11 cellular contexts compared by ENCODE assay signal in genomic region chr7:92425311-92425947, GRCh38. TPM values are rescaled to one million over a fixed set of nuclear protein-coding genes. Genes with fewer than 3 reads are reported as not detected.
DNase-seq lines count a peak whose midpoint lies in the region; ATAC-seq and TF ChIP-seq lines count a peak whose summit lies in the region.
"Had no signal": no experiment of that assay in that cellular context is flagged by ENCODE, and none has a peak within 500 bp of the region (broad histone marks: within the 10 kb centered on the region; RNA-seq: fewer than 3 reads in every experiment).

No MANE protein-coding gene starts in this region.

- peaks cover 15% of the 10 kb centered on the region for H3K4me1 Mint-ChIP-seq in stimulated activated effector memory CD8-positive, alpha-beta T cell treated with anti-CD3 and anti-CD28 coated beads, Interleukin-12 subunit alpha, Interleukin-12 subunit beta, amount 100 ng/mL, for 72 hours
- H3K4me1 Mint-ChIP-seq in progenitor cell of endocrine pancreas (ENCODE audit: low read depth), result peaks cover 10% of the 10 kb centered on the region

- no peaks in the 10 kb centered on the region for H3K27me3 ChIP-seq in body of pancreas
- H3K27me3 ChIP-seq: adrenal gland had no signal

- TF ChIP-seq CTCF in body of pancreas (IDR thresholded peaks at IDR 0.05) (peak in 1 of 7 experiments; percentile 10), progenitor cell of endocrine pancreas (IDR thresholded peaks at IDR 0.05; ENCODE audit: unreplicated experiment) (no peak)

- WGBS in body of pancreas, 2 donors, result 35 to 40% methylated on average over 20 of the region's 20 CpGs

- no peak for TF ChIP-seq POLR2A in body of pancreas (IDR thresholded peaks at IDR 0.05)

- no peak for ATAC-seq in body of pancreas
- no peak for ATAC-seq in stimulated activated effector memory CD8-positive, alpha-beta T cell treated with anti-CD3 and anti-CD28 coated beads, Interleukin-12 subunit alpha, Interleukin-12 subunit beta, amount 100 ng/mL, for 72 hours
- ATAC-seq in GM18511 (IDR thresholded peaks at IDR 0.05; ENCODE audit: unreplicated experiment), result no peak
- ATAC-seq in HG02588 (IDR thresholded peaks at IDR 0.05; ENCODE audit: unreplicated experiment), result no peak

- H3K36me3 ChIP-seq in body of pancreas (replicated peaks in 1 of 2; ENCODE audit: insufficient read depth in 1 of 2, low read depth in 2 of 2), result no peaks in the 10 kb centered on the region
- H3K36me3 ChIP-seq: adrenal gland, tibial artery had no signal

- peak; percentile 20 for DNase-seq in activated CD8-positive, alpha-beta memory T cell treated with anti-CD3 and anti-CD28 coated beads, Interleukin-2, amount 50 U/mL, for 4 hours
- DNase-seq in activated CD8-positive, alpha-beta memory T cell treated with anti-CD3 and anti-CD28 coated beads for 24 hours, result no peak
- DNase-seq in NOMO-1 treated with DMSO at 0.1 percent for 48 hours (lab: John Stamatoyannopoulos, UW; ENCODE audit: unreplicated experiment), result peak; percentile 76
- DNase-seq in body of pancreas, result peak; percentile 26 to 62 (median 36)
- no peak for DNase-seq in stimulated activated effector memory CD8-positive, alpha-beta T cell treated with anti-CD3 and anti-CD28 coated beads, Interleukin-12 subunit alpha, Interleukin-12 subunit beta, amount 100 ng/mL, for 72 hours (ENCODE audit: low spot score in 2 of 2)
- no peak for DNase-seq in progenitor cell of endocrine pancreas (ENCODE audit: low spot score, unreplicated experiment)

- intact Hi-C loops in body of pancreas (cut with DNase I), result no loop called here

- H3K36me3 Mint-ChIP-seq in stimulated activated effector memory CD8-positive, alpha-beta T cell treated with anti-CD3 and anti-CD28 coated beads, Interleukin-12 subunit alpha, Interleukin-12 subunit beta, amount 100 ng/mL, for 72 hours, result no peaks in the 10 kb centered on the region
- no peaks in the 10 kb centered on the region for H3K36me3 Mint-ChIP-seq in progenitor cell of endocrine pancreas (ENCODE audit: insufficient read depth)

- H3K4me3 Mint-ChIP-seq in stimulated activated effector memory CD8-positive, alpha-beta T cell treated with anti-CD3 and anti-CD28 coated beads, Interleukin-12 subunit alpha, Interleukin-12 subunit beta, amount 100 ng/mL, for 72 hours, result peak overlapping the region; percentile 75
- no peak overlapping the region for H3K4me3 Mint-ChIP-seq in progenitor cell of endocrine pancreas (ENCODE audit: low read depth)

- H3K27ac ChIP-seq in body of pancreas, result no peak overlapping the region
- H3K27ac ChIP-seq: adrenal gland, tibial artery had no signal

- H3K27ac Mint-ChIP-seq in stimulated activated effector memory CD8-positive, alpha-beta T cell treated with anti-CD3 and anti-CD28 coated beads, Interleukin-12 subunit alpha, Interleukin-12 subunit beta, amount 100 ng/mL, for 72 hours, result no peak overlapping the region
- H3K27ac Mint-ChIP-seq in progenitor cell of endocrine pancreas, result no peak overlapping the region

- H3K27me3 Mint-ChIP-seq in progenitor cell of endocrine pancreas, result peaks cover 22% of the 10 kb centered on the region

- no peaks in the 10 kb centered on the region for H3K9me3 Mint-ChIP-seq in stimulated activated effector memory CD8-positive, alpha-beta T cell treated with anti-CD3 and anti-CD28 coated beads, Interleukin-12 subunit alpha, Interleukin-12 subunit beta, amount 100 ng/mL, for 72 hours
- no peaks in the 10 kb centered on the region for H3K9me3 Mint-ChIP-seq in progenitor cell of endocrine pancreas (ENCODE audit: low read depth)

- peaks cover 7% of the 10 kb centered on the region for H3K4me1 ChIP-seq in body of pancreas
- H3K4me1 ChIP-seq: adrenal gland had no signal

- H3K9me3 ChIP-seq in body of pancreas, result no peaks in the 10 kb centered on the region
- H3K9me3 ChIP-seq: adrenal gland, tibial artery had no signal

- H3K4me3 ChIP-seq in body of pancreas, result no peak overlapping the region
- H3K4me3 ChIP-seq: adrenal gland had no signal

RNA-seq across cellular contexts. Expression of gene GATAD1, which starts 21.9 kb away (rescaled TPM):
- total RNA-seq in body of pancreas, result 10 to 100 TPM; 32.3 to 38.4 TPM
- total RNA-seq in progenitor cell of endocrine pancreas, result 51.0 and 55.0 TPM in 2 replicates

RNA-seq across cellular contexts. Expression of gene ERVW-1, which starts 52.3 kb away (rescaled TPM):
- total RNA-seq in body of pancreas (not detected), progenitor cell of endocrine pancreas (not detected in 2 replicates)
- total RNA-seq: adrenal gland, LHCN-M2 had no signal

Comparison
In these comparisons a context has a peak if more than half of its experiments do, and no peak if none do; other contexts are left out.
1. DNase-seq: peak in activated CD8-positive, alpha-beta memory T cell treated with anti-CD3 and anti-CD28 coated beads, Interleukin-2, amount 50 U/mL, for 4 hours (single experiment), NOMO-1 treated with DMSO at 0.1 percent for 48 hours (single experiment) and body of pancreas (4 of 4); none in activated CD8-positive, alpha-beta memory T cell treated with anti-CD3 and anti-CD28 coated beads for 24 hours (single experiment), stimulated activated effector memory CD8-positive, alpha-beta T cell treated with anti-CD3 and anti-CD28 coated beads, Interleukin-12 subunit alpha, Interleukin-12 subunit beta, amount 100 ng/mL, for 72 hours (0 of 2) and progenitor cell of endocrine pancreas (single experiment).